ENCODE assay signal across 1 cellular context in genomic region chr11:19817265-19817851, GRCh38.
TF ChIP-seq lines count a peak whose summit lies in the region.

No MANE protein-coding gene starts in this region.

TF ChIP-seq in GM23338, 12 proteins besides CTCF, POLR2A, EP300 and RAD21 (continued from another document):
- TF ChIP-seq ZNF462 (CRISPR knock-in tag; IDR thresholded peaks at IDR 0.05) = peak; percentile 6; the same call in 1 of the 2 replicates
- TF ChIP-seq CREB1 (CRISPR knock-in tag; IDR thresholded peaks at IDR 0.05; ENCODE audit: low read depth) = peak; percentile 9
- TF ChIP-seq EZH2phosphoT487 (IDR thresholded peaks at IDR 0.05; ENCODE audit: unreplicated experiment) = no peak
